Comparison of ENCODE assay signal across 1 cellular context in the genomic region with DNA sequence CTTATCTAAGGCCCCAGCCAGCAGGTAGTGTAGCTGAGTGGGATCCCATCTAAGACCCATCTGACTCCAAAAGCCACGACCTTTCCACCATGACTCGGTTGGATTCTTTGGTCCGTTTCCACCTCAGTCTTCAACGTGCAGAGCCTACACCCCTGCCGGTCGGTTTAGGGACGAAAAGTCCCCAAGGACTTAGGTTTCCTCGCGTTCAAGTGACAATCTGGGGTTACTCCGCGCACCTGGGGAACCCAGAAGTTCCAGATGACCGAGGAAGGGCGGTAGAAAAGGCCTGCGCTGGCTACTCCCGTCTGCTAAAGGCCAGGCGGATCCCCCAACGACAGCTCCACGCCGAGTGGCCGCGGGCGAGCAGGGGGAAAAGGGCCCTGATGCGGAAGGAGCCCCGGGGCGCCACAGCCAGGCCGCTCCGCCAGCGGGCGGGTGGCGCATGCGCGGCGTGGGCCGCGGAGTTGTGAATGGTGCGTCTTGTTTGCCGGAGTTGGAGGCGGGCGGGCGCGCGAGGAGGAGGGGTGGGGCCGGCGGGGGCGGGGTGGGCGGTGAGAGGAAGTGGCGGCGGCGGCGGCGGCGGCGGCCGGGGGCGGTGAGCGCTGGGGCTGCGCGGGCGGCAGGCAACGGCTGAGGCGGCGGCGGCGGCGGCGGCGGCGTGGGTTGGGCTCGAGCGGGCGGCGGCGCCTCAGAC.
A peak's percentile ranks its signal among the peaks of the same experiment; 100 is the strongest.
TF ChIP-seq lines count a peak whose summit lies in the region.

A gene (plus strand): TSS at position 595 of the 694 bp plus-strand sequence. CDS start 259 bp downstream, outside the sequence.

TF ChIP-seq in HepG2, 621 proteins besides CTCF, POLR2A, EP300 and RAD21 (continued from another document and continues in another):
- TF ChIP-seq GFI1 (CRISPR knock-in tag; IDR thresholded peaks at IDR 0.05; ENCODE audit: borderline replicate concordance), result no peak; the same call in 1 of the 2 replicates
- TF ChIP-seq MAFG (CRISPR knock-in tag; IDR thresholded peaks at IDR 0.05), result no peak
- TF ChIP-seq, protein P1, sequence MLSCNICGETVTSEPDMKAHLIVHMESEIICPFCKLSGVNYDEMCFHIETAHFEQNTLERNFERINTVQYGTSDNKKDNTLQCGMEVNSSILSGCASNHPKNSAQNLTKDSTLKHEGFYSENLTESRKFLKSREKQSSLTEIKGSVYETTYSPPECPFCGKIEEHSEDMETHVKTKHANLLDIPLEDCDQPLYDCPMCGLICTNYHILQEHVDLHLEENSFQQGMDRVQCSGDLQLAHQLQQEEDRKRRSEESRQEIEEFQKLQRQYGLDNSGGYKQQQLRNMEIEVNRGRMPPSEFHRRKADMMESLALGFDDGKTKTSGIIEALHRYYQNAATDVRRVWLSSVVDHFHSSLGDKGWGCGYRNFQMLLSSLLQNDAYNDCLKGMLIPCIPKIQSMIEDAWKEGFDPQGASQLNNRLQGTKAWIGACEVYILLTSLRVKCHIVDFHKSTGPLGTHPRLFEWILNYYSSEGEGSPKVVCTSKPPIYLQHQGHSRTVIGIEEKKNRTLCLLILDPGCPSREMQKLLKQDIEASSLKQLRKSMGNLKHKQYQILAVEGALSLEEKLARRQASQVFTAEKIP (CRISPR knock-in tag; IDR thresholded peaks at IDR 0.05; ENCODE audit: borderline replicate concordance), result 0 out of 2 replicates have a peak, but pooled peaks have one; percentile 72
- no peak for TF ChIP-seq NFIB (CRISPR knock-in tag; IDR thresholded peaks at IDR 0.05; ENCODE audit: borderline replicate concordance)
- TF ChIP-seq ZNF746 (CRISPR knock-in tag; IDR thresholded peaks at IDR 0.05), result peak; percentile 87
- no peak for TF ChIP-seq CBX2 (IDR thresholded peaks at IDR 0.05; ENCODE audit: low read depth, low read length)
- TF ChIP-seq CBX2 (CRISPR knock-in tag; IDR thresholded peaks at IDR 0.05; ENCODE audit: low read depth), result 0 out of 2 replicates have a peak, but pooled peaks have one; percentile 50
- TF ChIP-seq CC2D1A (CRISPR knock-in tag; IDR thresholded peaks at IDR 0.05), result peak; percentile 72; the same call in 1 of the 2 replicates
- no peak for TF ChIP-seq ZNF3 (CRISPR knock-in tag; IDR thresholded peaks at IDR 0.05)
- TF ChIP-seq, protein P2, sequence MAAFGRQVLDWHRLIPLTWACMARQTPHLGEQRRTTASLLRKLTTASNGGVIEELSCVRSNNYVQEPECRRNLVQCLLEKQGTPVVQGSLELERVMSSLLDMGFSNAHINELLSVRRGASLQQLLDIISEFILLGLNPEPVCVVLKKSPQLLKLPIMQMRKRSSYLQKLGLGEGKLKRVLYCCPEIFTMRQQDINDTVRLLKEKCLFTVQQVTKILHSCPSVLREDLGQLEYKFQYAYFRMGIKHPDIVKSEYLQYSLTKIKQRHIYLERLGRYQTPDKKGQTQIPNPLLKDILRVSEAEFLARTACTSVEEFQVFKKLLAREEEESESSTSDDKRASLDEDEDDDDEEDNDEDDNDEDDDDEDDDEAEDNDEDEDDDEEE (CRISPR knock-in tag; IDR thresholded peaks at IDR 0.05), result no peak; the same call in 1 of the 2 replicates
- TF ChIP-seq ZNF282 (IDR thresholded peaks at IDR 0.05; ENCODE audit: partially characterized antibody), result no peak
- no peak for TF ChIP-seq ZNF562 (CRISPR knock-in tag; IDR thresholded peaks at IDR 0.05; ENCODE audit: borderline replicate concordance)
- TF ChIP-seq RFX3 (CRISPR knock-in tag; IDR thresholded peaks at IDR 0.05), result no peak
- 0 out of 2 replicates have a peak, but pooled peaks have one; percentile 57 for TF ChIP-seq ZNF709 (CRISPR knock-in tag; IDR thresholded peaks at IDR 0.05)
- TF ChIP-seq, protein P3, sequence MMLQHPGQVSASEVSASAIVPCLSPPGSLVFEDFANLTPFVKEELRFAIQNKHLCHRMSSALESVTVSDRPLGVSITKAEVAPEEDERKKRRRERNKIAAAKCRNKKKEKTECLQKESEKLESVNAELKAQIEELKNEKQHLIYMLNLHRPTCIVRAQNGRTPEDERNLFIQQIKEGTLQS (CRISPR knock-in tag; IDR thresholded peaks at IDR 0.05), result peak; percentile 38; the same call in 1 of the 2 replicates
- TF ChIP-seq, protein P4, sequence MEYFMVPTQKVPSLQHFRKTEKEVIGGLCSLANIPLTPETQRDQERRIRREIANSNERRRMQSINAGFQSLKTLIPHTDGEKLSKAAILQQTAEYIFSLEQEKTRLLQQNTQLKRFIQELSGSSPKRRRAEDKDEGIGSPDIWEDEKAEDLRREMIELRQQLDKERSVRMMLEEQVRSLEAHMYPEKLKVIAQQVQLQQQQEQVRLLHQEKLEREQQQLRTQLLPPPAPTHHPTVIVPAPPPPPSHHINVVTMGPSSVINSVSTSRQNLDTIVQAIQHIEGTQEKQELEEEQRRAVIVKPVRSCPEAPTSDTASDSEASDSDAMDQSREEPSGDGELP (IDR thresholded peaks at IDR 0.05; ENCODE audit: borderline replicate concordance, low read depth), result peak; percentile 5; the same call in 1 of the 2 replicates
- 0 out of 2 replicates have a peak, but pooled peaks have one; percentile 72 for TF ChIP-seq KLF15 (CRISPR knock-in tag; IDR thresholded peaks at IDR 0.05; ENCODE audit: borderline replicate concordance)
- peak; percentile 62 for TF ChIP-seq BCL6 (CRISPR knock-in tag; IDR thresholded peaks at IDR 0.05)
- no peak; the same call in 1 of the 2 replicates for TF ChIP-seq NR2F2 (IDR thresholded peaks at IDR 0.05; ENCODE audit: borderline replicate concordance, low read depth)
- TF ChIP-seq, protein P5, sequence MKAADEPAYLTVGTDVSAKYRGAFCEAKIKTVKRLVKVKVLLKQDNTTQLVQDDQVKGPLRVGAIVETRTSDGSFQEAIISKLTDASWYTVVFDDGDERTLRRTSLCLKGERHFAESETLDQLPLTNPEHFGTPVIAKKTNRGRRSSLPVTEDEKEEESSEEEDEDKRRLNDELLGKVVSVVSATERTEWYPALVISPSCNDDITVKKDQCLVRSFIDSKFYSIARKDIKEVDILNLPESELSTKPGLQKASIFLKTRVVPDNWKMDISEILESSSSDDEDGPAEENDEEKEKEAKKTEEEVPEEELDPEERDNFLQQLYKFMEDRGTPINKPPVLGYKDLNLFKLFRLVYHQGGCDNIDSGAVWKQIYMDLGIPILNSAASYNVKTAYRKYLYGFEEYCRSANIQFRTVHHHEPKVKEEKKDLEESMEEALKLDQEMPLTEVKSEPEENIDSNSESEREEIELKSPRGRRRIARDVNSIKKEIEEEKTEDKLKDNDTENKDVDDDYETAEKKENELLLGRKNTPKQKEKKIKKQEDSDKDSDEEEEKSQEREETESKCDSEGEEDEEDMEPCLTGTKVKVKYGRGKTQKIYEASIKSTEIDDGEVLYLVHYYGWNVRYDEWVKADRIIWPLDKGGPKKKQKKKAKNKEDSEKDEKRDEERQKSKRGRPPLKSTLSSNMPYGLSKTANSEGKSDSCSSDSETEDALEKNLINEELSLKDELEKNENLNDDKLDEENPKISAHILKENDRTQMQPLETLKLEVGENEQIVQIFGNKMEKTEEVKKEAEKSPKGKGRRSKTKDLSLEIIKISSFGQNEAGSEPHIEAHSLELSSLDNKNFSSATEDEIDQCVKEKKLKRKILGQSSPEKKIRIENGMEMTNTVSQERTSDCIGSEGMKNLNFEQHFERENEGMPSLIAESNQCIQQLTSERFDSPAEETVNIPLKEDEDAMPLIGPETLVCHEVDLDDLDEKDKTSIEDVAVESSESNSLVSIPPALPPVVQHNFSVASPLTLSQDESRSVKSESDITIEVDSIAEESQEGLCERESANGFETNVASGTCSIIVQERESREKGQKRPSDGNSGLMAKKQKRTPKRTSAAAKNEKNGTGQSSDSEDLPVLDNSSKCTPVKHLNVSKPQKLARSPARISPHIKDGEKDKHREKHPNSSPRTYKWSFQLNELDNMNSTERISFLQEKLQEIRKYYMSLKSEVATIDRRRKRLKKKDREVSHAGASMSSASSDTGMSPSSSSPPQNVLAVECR (CRISPR knock-in tag; IDR thresholded peaks at IDR 0.05; ENCODE audit: borderline replicate concordance), result peak; percentile 70; the same call in 1 of the 2 replicates
- peak; percentile 92 for TF ChIP-seq YEATS4 (CRISPR knock-in tag; IDR thresholded peaks at IDR 0.05; ENCODE audit: borderline replicate concordance)
- peak; percentile 86 for TF ChIP-seq PHF5A (CRISPR knock-in tag; IDR thresholded peaks at IDR 0.05; ENCODE audit: low read depth, unreplicated experiment)
- peak; percentile 57 for TF ChIP-seq NFYC (CRISPR knock-in tag; IDR thresholded peaks at IDR 0.05)
- peak; percentile 71; the same call in 1 of the 2 replicates for TF ChIP-seq REPIN1 (CRISPR knock-in tag; IDR thresholded peaks at IDR 0.05; ENCODE audit: borderline replicate concordance, low read depth)
- TF ChIP-seq ZNF75D (CRISPR knock-in tag; IDR thresholded peaks at IDR 0.05; ENCODE audit: borderline replicate concordance), result no peak
- peak; percentile 89 for TF ChIP-seq GZF1 (CRISPR knock-in tag; IDR thresholded peaks at IDR 0.05)
- TF ChIP-seq ZKSCAN8 (CRISPR knock-in tag; IDR thresholded peaks at IDR 0.05; ENCODE audit: borderline replicate concordance), result no peak
- no peak for TF ChIP-seq THYN1 (CRISPR knock-in tag; IDR thresholded peaks at IDR 0.05; ENCODE audit: borderline replicate concordance, low read depth)
- peak; percentile 76; the same call in 2 of the 3 replicates for TF ChIP-seq MXI1 (IDR thresholded peaks at IDR 0.05; ENCODE audit: borderline replicate concordance, low read depth, low read length)
- no peak for TF ChIP-seq ZNF83 (CRISPR knock-in tag; IDR thresholded peaks at IDR 0.05; ENCODE audit: borderline replicate concordance)
- TF ChIP-seq, protein P6, sequence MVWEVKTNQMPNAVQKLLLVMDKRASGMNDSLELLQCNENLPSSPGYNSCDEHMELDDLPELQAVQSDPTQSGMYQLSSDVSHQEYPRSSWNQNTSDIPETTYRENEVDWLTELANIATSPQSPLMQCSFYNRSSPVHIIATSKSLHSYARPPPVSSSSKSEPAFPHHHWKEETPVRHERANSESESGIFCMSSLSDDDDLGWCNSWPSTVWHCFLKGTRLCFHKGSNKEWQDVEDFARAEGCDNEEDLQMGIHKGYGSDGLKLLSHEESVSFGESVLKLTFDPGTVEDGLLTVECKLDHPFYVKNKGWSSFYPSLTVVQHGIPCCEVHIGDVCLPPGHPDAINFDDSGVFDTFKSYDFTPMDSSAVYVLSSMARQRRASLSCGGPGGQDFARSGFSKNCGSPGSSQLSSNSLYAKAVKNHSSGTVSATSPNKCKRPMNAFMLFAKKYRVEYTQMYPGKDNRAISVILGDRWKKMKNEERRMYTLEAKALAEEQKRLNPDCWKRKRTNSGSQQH (CRISPR knock-in tag; IDR thresholded peaks at IDR 0.05; ENCODE audit: low read depth), result peak; percentile 83
- no peak for TF ChIP-seq SRSF9 (IDR thresholded peaks at IDR 0.05; ENCODE audit: borderline replicate concordance, insufficient read depth, low read depth, low read length, poor library complexity, severe bottlenecking)
- TF ChIP-seq, protein P7, sequence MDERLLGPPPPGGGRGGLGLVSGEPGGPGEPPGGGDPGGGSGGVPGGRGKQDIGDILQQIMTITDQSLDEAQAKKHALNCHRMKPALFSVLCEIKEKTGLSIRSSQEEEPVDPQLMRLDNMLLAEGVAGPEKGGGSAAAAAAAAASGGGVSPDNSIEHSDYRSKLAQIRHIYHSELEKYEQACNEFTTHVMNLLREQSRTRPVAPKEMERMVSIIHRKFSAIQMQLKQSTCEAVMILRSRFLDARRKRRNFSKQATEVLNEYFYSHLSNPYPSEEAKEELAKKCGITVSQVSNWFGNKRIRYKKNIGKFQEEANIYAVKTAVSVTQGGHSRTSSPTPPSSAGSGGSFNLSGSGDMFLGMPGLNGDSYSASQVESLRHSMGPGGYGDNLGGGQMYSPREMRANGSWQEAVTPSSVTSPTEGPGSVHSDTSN (CRISPR knock-in tag; IDR thresholded peaks at IDR 0.05), result no peak
- TF ChIP-seq FOXA1 (IDR thresholded peaks at IDR 0.05), result no peak
- TF ChIP-seq FOXA1 (CRISPR knock-in tag; IDR thresholded peaks at IDR 0.05), result peak; percentile 49; the same call in 1 of the 2 replicates
- TF ChIP-seq SRF (IDR thresholded peaks at IDR 0.05; ENCODE audit: low read depth, low read length), result no peak
- TF ChIP-seq ZNF337 (CRISPR knock-in tag; IDR thresholded peaks at IDR 0.05; ENCODE audit: borderline replicate concordance, low read depth), result peak; percentile 37; the same call in 1 of the 2 replicates
- no peak; the same call in 1 of the 2 replicates for TF ChIP-seq CCDC6 (CRISPR knock-in tag; IDR thresholded peaks at IDR 0.05)
- no peak for TF ChIP-seq ZNF251 (CRISPR knock-in tag; IDR thresholded peaks at IDR 0.05)
- no peak for TF ChIP-seq ZSCAN30 (CRISPR knock-in tag; IDR thresholded peaks at IDR 0.05)
- TF ChIP-seq, protein P8, sequence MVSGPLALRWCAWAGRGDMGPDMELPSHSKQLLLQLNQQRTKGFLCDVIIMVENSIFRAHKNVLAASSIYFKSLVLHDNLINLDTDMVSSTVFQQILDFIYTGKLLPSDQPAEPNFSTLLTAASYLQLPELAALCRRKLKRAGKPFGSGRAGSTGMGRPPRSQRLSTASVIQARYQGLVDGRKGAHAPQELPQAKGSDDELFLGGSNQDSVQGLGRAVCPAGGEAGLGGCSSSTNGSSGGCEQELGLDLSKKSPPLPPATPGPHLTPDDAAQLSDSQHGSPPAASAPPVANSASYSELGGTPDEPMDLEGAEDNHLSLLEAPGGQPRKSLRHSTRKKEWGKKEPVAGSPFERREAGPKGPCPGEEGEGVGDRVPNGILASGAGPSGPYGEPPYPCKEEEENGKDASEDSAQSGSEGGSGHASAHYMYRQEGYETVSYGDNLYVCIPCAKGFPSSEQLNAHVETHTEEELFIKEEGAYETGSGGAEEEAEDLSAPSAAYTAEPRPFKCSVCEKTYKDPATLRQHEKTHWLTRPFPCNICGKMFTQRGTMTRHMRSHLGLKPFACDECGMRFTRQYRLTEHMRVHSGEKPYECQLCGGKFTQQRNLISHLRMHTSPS (CRISPR knock-in tag; IDR thresholded peaks at IDR 0.05; ENCODE audit: low read depth), result no peak
- TF ChIP-seq, protein P9, sequence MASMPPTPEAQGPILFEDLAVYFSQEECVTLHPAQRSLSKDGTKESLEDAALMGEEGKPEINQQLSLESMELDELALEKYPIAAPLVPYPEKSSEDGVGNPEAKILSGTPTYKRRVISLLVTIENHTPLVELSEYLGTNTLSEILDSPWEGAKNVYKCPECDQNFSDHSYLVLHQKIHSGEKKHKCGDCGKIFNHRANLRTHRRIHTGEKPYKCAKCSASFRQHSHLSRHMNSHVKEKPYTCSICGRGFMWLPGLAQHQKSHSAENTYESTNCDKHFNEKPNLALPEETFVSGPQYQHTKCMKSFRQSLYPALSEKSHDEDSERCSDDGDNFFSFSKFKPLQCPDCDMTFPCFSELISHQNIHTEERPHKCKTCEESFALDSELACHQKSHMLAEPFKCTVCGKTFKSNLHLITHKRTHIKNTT (CRISPR knock-in tag; IDR thresholded peaks at IDR 0.05), result no peak
- no peak for TF ChIP-seq RFX1 (IDR thresholded peaks at IDR 0.05)
- TF ChIP-seq MEIS2 (CRISPR knock-in tag; IDR thresholded peaks at IDR 0.05), result peak; percentile 78
- TF ChIP-seq FOXK2 (IDR thresholded peaks at IDR 0.05), result no peak
- no peak for TF ChIP-seq ATM (IDR thresholded peaks at IDR 0.05; ENCODE audit: borderline replicate concordance)
- no peak for TF ChIP-seq NAIF1 (CRISPR knock-in tag; IDR thresholded peaks at IDR 0.05; ENCODE audit: borderline replicate concordance)
- peak; percentile 25; the same call in 1 of the 2 replicates for TF ChIP-seq ZNF816 (CRISPR knock-in tag; IDR thresholded peaks at IDR 0.05; ENCODE audit: borderline replicate concordance)
- TF ChIP-seq ZMYM3 (CRISPR knock-in tag; IDR thresholded peaks at IDR 0.05), result peak; percentile 71
- peak; percentile 65 for TF ChIP-seq ASH2L (IDR thresholded peaks at IDR 0.05; ENCODE audit: insufficient read length, low read depth, low read length)
- TF ChIP-seq AGO1 (IDR thresholded peaks at IDR 0.05; ENCODE audit: low read depth, low read length, poor library complexity, severe bottlenecking), result no peak
- TF ChIP-seq SIN3B (IDR thresholded peaks at IDR 0.05; ENCODE audit: low read length), result 0 out of 2 replicates have a peak, but pooled peaks have one; percentile 39
